Comparison of ENCODE assay signal across 21 cellular contexts in genomic region chr1:95339377-95339776, GRCh38.
"Had no signal": no experiment of that assay in that cellular context is flagged by ENCODE, and none has a peak within 500 bp of the region (broad histone marks: within the 10 kb centered on the region; RNA-seq: fewer than 3 reads in every experiment).

No MANE protein-coding gene starts in this region.

- H3K4me3 Mint-ChIP-seq: IgD-negative memory B cell had no signal

- H3K36me3 ChIP-seq: SJSA1 had no signal

- H3K9ac ChIP-seq: KMS-11 had no signal

- DNase-seq: MV-4-11; NCI-H1048; NCI-H1105; NCI-H1417; NCI-H1436 treated with DMSO at 0.1 percent for 48 hours; NCI-H187 treated with DMSO at 0.1 percent for 48 hours; NCI-H2029 treated with DMSO at 0.1 percent for 48 hours; NCI-H2227 treated with DMSO at 0.1 percent for 48 hours; NCI-H526 treated with DMSO at 0.1 percent for 48 hours; NCI-H748 treated with DMSO at 0.1 percent for 48 hours; NK-92 treated with Interleukin-12 subunit alpha and Interleukin-12 subunit beta, amount 100 ng/mL, for 24 hours; PC-3; SIG-M5 had no signal

- ATAC-seq: K562, Panc1, PC-3 had no signal

- H3K9me3 ChIP-seq: SJSA1 had no signal

- H3K27me3 Mint-ChIP-seq: IgD-negative memory B cell had no signal

- H3K4me1 ChIP-seq: SJSA1 had no signal

- H3K4me1 Mint-ChIP-seq: IgD-negative memory B cell had no signal

- H3K27ac ChIP-seq: HL-60, KMS-11, RWPE1, SJSA1, SK-N-MC had no signal

- H3K27ac Mint-ChIP-seq: IgD-negative memory B cell had no signal

- H3K4me2 ChIP-seq: KMS-11 had no signal

- H3K27me3 ChIP-seq: SJSA1 had no signal

- H3K4me3 ChIP-seq: K562, SJSA1, SK-N-MC had no signal
